Comparison of ENCODE assay signal across 19 cellular contexts in the genomic region with DNA sequence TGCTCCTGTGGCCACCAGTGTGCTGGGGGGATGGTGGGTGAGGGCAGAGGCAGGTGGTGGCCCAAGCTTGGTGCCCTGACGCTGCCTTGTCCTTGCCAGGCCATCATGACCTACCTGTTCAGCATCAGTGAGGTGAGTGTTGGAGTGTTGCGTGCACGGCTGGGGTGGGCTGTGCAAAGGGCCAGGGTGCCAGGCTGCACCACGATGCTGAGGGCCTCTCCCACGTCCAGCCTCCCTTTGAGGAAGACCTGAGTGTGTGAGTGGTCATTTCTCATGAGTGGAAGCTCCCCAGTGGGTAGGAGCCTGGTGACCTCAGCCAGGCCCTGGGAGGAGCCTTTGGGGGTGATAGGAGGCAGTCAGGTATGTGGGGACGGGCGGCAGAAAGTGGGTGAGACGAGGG. TPM values are rescaled to one million over a fixed set of nuclear protein-coding genes. Genes with fewer than 3 reads are reported as not detected.
A peak's percentile ranks its signal among the peaks of the same experiment; 100 is the strongest.
DNase-seq lines count a peak whose midpoint lies in the region; FAIRE-seq and TF ChIP-seq lines count a peak whose summit lies in the region.
"Had no signal": no experiment of that assay in that cellular context is flagged by ENCODE, and none has a peak within 500 bp of the region (broad histone marks: within the 10 kb centered on the region; RNA-seq: fewer than 3 reads in every experiment).

No MANE protein-coding gene starts in this region.

- TF ChIP-seq CTCF in foreskin fibroblast (IDR thresholded peaks at IDR 0.05; ENCODE audit: low read depth, low read length), result no peak

- DNase-seq in T-helper 1 cell (no peak), GM12891 (ENCODE audit: insufficient read length, low spot score) (no peak), posterior vena cava (ENCODE audit: low spot score) (peak; percentile 75), SW 1271 (lab: John Stamatoyannopoulos, UW) (no peak), foreskin fibroblast (no peak)
- no peak for DNase-seq in activated CD8-positive, alpha-beta memory T cell treated with anti-CD3 and anti-CD28 coated beads, Interleukin-2, amount 50 U/mL, for 4 hours
- DNase-seq: AML-193; CD4-positive, alpha-beta T cell; DMS153; DMS79 treated with DMSO at 0.1 percent for 48 hours; EL; GM23248; H7 had no signal

- H3K27ac Mint-ChIP-seq in T-helper 1 cell treated with Interleukin-12 subunit alpha and Interleukin-12 subunit beta and Interleukin-4 antibody, amounts not matched to agents 30 μg/mL and 1 μg/mL, for 36 hours, result peak overlapping the region; percentile 31
- peak overlapping the region; percentile 81 for H3K27ac Mint-ChIP-seq in dendritic cell treated with granulocyte-macrophage colony-stimulating factor and Interleukin-4, amounts not matched to agents 40 ng/mL and 50 ng/mL, for 4 days
- H3K27ac Mint-ChIP-seq: CD4-positive, alpha-beta T cell had no signal

- TF ChIP-seq POLR2A in GM12891 (IDR thresholded peaks at IDR 0.05; ENCODE audit: low read depth, low read length), result no peak

- no peak overlapping the region for H3K4me3 ChIP-seq in foreskin fibroblast (ENCODE audit: low read depth in 1 of 2, low read length in 2 of 2)
- H3K4me3 ChIP-seq: BLaER1, GM23248 had no signal

- peaks cover 6% of the 10 kb centered on the region for H3K27me3 Mint-ChIP-seq in T-helper 1 cell treated with Interleukin-12 subunit alpha and Interleukin-12 subunit beta and Interleukin-4 antibody, amounts not matched to agents 30 μg/mL and 1 μg/mL, for 36 hours (ENCODE audit: low read depth)
- H3K27me3 Mint-ChIP-seq in dendritic cell treated with granulocyte-macrophage colony-stimulating factor and Interleukin-4, amounts not matched to agents 40 ng/mL and 50 ng/mL, for 4 days, result no peaks in the 10 kb centered on the region
- H3K27me3 Mint-ChIP-seq: CD4-positive, alpha-beta T cell had no signal

- no peaks in the 10 kb centered on the region for H3K9me3 Mint-ChIP-seq in T-helper 1 cell treated with Interleukin-12 subunit alpha and Interleukin-12 subunit beta and Interleukin-4 antibody, amounts not matched to agents 30 μg/mL and 1 μg/mL, for 36 hours
- H3K9me3 Mint-ChIP-seq in dendritic cell treated with granulocyte-macrophage colony-stimulating factor and Interleukin-4, amounts not matched to agents 40 ng/mL and 50 ng/mL, for 4 days, result no peaks in the 10 kb centered on the region
- H3K9me3 Mint-ChIP-seq: CD4-positive, alpha-beta T cell; IgD-negative memory B cell had no signal

- peak; percentile 5 for FAIRE-seq in GM12891 (lab: Jason Lieb, UNC)
- FAIRE-seq: D721Med, G401.6 had no signal

- H3K4me3 Mint-ChIP-seq in T-helper 1 cell treated with Interleukin-12 subunit alpha and Interleukin-12 subunit beta and Interleukin-4 antibody, amounts not matched to agents 30 μg/mL and 1 μg/mL, for 36 hours, result no peak overlapping the region
- H3K4me3 Mint-ChIP-seq in dendritic cell treated with granulocyte-macrophage colony-stimulating factor and Interleukin-4, amounts not matched to agents 40 ng/mL and 50 ng/mL, for 4 days, result no peak overlapping the region
- H3K4me3 Mint-ChIP-seq: CD4-positive, alpha-beta T cell; IgD-negative memory B cell had no signal

- peaks cover 22% of the 10 kb centered on the region for H3K4me1 Mint-ChIP-seq in T-helper 1 cell treated with Interleukin-12 subunit alpha and Interleukin-12 subunit beta and Interleukin-4 antibody, amounts not matched to agents 30 μg/mL and 1 μg/mL, for 36 hours (ENCODE audit: low read depth)
- H3K4me1 Mint-ChIP-seq in dendritic cell treated with granulocyte-macrophage colony-stimulating factor and Interleukin-4, amounts not matched to agents 40 ng/mL and 50 ng/mL, for 4 days (ENCODE audit: low read depth), result peaks cover 84% of the 10 kb centered on the region

- intact Hi-C loops in dendritic cell treated with granulocyte-macrophage colony-stimulating factor and Interleukin-4, amounts not matched to agents 40 ng/mL and 50 ng/mL, for 4 days (cut with micrococcal nuclease), result no loop called here
- intact Hi-C loops in posterior vena cava (cut with DNase I), result loop anchor here (1.0 to 10.0 kb wide), 2 partner anchors 94 to 99 kb away; no protein-coding TSS in a partner anchor

- no peaks in the 10 kb centered on the region for H3K36me3 Mint-ChIP-seq in T-helper 1 cell treated with Interleukin-12 subunit alpha and Interleukin-12 subunit beta and Interleukin-4 antibody, amounts not matched to agents 30 μg/mL and 1 μg/mL, for 36 hours (ENCODE audit: low read depth)
- no peaks in the 10 kb centered on the region for H3K36me3 Mint-ChIP-seq in dendritic cell treated with granulocyte-macrophage colony-stimulating factor and Interleukin-4, amounts not matched to agents 40 ng/mL and 50 ng/mL, for 4 days (ENCODE audit: low read depth)
- H3K36me3 Mint-ChIP-seq: IgD-negative memory B cell had no signal

TF ChIP-seq in GM12891, 5 proteins besides CTCF, POLR2A, EP300 and RAD21:
- no peak for TF ChIP-seq POU2F2 (IDR thresholded peaks at IDR 0.05; ENCODE audit: low read depth, low read length)
- TF ChIP-seq PAX5 (IDR thresholded peaks at IDR 0.05; ENCODE audit: insufficient read depth, low read length, severe bottlenecking), result no peak
- no peak for TF ChIP-seq SPI1 (IDR thresholded peaks at IDR 0.05; ENCODE audit: low read depth, low read length)
- TF ChIP-seq TAF1 (IDR thresholded peaks at IDR 0.05; ENCODE audit: low read depth, low read length), result no peak
- TF ChIP-seq POLR2AphosphoS5 (IDR thresholded peaks at IDR 0.05; ENCODE audit: low read depth, low read length), result no peak

RNA-seq across cellular contexts. Expression of gene NT5DC4, which starts 3.2 kb away (rescaled TPM):
- 2.1 TPM for polyA plus RNA-seq in GM12891 (2012; ENCODE audit: low read depth, missing spikeins)
- not detected for total RNA-seq in posterior vena cava
- total RNA-seq: CD4-positive, alpha-beta T cell; GM23248; H7 had no signal
- polyA plus RNA-seq: GM23248, IgD-negative memory B cell had no signal

RNA-seq across cellular contexts. Expression of gene CKAP2L, which starts 40.4 kb away (rescaled TPM):
- polyA plus RNA-seq in GM12891 (2012; ENCODE audit: low read depth, missing spikeins), result 6.7 TPM
- total RNA-seq in posterior vena cava, result under 1 TPM; 0.24 to 0.65 TPM
- polyA plus RNA-seq: IgD-negative memory B cell had no signal
